Comparison of ENCODE assay signal across 1 cellular context in the genomic region with DNA sequence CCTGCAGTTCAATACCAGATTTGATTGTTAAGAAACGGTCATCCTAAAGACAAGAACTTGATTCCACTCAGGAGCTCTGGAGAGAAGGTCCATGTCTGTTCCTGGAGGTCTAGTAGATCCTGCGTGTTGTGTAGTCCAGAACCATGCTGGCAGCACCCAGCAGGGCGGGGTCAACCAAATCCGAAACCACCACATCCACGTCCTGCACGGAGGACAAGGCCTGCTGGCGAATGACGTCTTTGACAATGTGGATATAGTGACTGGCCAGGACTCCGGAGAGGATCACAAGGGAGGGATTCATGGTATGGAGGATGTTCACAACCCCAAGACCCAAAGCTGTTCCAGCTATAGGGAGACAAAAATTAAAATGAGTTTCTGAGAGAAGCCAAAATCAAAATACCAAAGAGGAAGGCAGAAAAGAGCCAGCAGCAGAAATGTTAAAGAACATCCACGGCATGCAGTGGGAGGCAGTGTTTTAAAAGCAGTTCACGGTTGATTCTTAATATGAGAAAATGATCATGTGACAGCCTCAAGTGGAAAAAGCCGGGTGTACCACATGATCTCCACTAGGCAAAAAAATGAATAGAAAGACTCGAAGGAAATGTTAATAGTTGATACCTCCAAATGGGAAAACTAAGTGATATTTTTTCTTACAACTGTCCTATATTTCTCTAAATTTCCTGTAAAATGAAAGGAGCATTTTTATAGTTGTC.
TF ChIP-seq lines count a peak whose summit lies in the region.

No MANE protein-coding gene starts in this region.

TF ChIP-seq in Ishikawa, 13 proteins besides CTCF, POLR2A, EP300 and RAD21:
- TF ChIP-seq, protein P1, sequence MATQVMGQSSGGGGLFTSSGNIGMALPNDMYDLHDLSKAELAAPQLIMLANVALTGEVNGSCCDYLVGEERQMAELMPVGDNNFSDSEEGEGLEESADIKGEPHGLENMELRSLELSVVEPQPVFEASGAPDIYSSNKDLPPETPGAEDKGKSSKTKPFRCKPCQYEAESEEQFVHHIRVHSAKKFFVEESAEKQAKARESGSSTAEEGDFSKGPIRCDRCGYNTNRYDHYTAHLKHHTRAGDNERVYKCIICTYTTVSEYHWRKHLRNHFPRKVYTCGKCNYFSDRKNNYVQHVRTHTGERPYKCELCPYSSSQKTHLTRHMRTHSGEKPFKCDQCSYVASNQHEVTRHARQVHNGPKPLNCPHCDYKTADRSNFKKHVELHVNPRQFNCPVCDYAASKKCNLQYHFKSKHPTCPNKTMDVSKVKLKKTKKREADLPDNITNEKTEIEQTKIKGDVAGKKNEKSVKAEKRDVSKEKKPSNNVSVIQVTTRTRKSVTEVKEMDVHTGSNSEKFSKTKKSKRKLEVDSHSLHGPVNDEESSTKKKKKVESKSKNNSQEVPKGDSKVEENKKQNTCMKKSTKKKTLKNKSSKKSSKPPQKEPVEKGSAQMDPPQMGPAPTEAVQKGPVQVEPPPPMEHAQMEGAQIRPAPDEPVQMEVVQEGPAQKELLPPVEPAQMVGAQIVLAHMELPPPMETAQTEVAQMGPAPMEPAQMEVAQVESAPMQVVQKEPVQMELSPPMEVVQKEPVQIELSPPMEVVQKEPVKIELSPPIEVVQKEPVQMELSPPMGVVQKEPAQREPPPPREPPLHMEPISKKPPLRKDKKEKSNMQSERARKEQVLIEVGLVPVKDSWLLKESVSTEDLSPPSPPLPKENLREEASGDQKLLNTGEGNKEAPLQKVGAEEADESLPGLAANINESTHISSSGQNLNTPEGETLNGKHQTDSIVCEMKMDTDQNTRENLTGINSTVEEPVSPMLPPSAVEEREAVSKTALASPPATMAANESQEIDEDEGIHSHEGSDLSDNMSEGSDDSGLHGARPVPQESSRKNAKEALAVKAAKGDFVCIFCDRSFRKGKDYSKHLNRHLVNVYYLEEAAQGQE (IDR thresholded peaks at IDR 0.05; ENCODE audit: low read depth), result no peak
- TF ChIP-seq, protein P2, sequence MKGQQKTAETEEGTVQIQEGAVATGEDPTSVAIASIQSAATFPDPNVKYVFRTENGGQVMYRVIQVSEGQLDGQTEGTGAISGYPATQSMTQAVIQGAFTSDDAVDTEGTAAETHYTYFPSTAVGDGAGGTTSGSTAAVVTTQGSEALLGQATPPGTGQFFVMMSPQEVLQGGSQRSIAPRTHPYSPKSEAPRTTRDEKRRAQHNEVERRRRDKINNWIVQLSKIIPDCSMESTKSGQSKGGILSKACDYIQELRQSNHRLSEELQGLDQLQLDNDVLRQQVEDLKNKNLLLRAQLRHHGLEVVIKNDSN (IDR thresholded peaks at IDR 0.05), result peak; percentile 33; the same call in 1 of the 2 replicates
- TF ChIP-seq CEBPB (IDR thresholded peaks at IDR 0.05) (no peak), TCF12 (IDR thresholded peaks at IDR 0.05; ENCODE audit: low read depth) (no peak), CREB1 (IDR thresholded peaks at IDR 0.05; ENCODE audit: low read depth) (no peak)
- TF ChIP-seq, protein P3, sequence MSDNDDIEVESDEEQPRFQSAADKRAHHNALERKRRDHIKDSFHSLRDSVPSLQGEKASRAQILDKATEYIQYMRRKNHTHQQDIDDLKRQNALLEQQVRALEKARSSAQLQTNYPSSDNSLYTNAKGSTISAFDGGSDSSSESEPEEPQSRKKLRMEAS (IDR thresholded peaks at IDR 0.05), result no peak
